Comparison of ENCODE assay signal across 8 cellular contexts in the genomic region with DNA sequence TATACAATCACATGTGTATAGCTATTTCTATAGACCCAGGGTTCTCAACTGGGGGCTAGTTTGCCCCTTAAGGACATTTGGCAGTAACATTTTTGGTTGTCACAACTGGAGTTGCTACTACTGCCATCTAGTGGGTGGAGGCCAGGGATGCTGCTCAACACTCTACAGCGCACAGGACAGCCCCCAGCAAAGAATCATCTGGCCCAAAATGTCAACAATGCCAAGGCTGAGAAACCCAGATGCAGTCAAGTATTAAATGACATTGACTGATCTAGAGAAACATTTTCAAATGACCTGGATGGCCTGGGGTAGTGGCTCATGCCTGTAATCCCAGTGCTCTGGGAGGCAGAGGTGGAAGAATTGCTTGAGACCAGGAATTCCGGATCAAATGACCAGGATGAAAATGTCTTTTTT. TPM values are rescaled to one million over a fixed set of nuclear protein-coding genes. Genes with fewer than 3 reads are reported as not detected.
DNase-seq lines count a peak whose midpoint lies in the region; ATAC-seq lines count a peak whose summit lies in the region.

No MANE protein-coding gene starts in this region.

- H3K27ac Mint-ChIP-seq in IgD-negative memory B cell (peak overlapping the region in 2 of 3 donors; percentile 22 to 76), T-helper 17 cell (no peak overlapping the region)
- no peak overlapping the region for H3K27ac Mint-ChIP-seq in activated naive CD8-positive, alpha-beta T cell treated with anti-CD3 and anti-CD28 coated beads, Interleukin-2, amount 50 U/mL, for 24 hours

- H3K4me3 Mint-ChIP-seq in IgD-negative memory B cell, result peak overlapping the region in 3 of 4 donors; percentile 18 to 79 (median 19)
- no peak overlapping the region for H3K4me3 Mint-ChIP-seq in T-helper 17 cell
- no peak overlapping the region for H3K4me3 Mint-ChIP-seq in activated naive CD8-positive, alpha-beta T cell treated with anti-CD3 and anti-CD28 coated beads, Interleukin-2, amount 50 U/mL, for 24 hours

- H3K4me1 Mint-ChIP-seq in IgD-negative memory B cell (peaks cover 17 to 19% (median 18%) of the 10 kb centered on the region in 3 donors), T-helper 17 cell (peaks cover 34% of the 10 kb centered on the region)
- H3K4me1 Mint-ChIP-seq in activated naive CD8-positive, alpha-beta T cell treated with anti-CD3 and anti-CD28 coated beads, Interleukin-2, amount 50 U/mL, for 24 hours, result peaks cover 57% of the 10 kb centered on the region

- DNase-seq in CD1c-positive myeloid dendritic cell (ENCODE audit: extremely low spot score) (peak; percentile 63), T-helper 17 cell (peak; percentile 39 to 58 (median 48)), left kidney (ENCODE audit: low read depth, low spot score) (peak; percentile 75), middle frontal gyrus (ENCODE audit: extremely low spot score, low spot score) (no peak)
- DNase-seq in activated naive CD8-positive, alpha-beta T cell treated with anti-CD3 and anti-CD28 coated beads, Interleukin-2, amount 50 U/mL, for 24 hours, result peak; percentile 78
- DNase-seq in stimulated activated CD8-positive, alpha-beta memory T cell treated with anti-CD3 and anti-CD28 coated beads, Interleukin-4, amount 100 ng/mL, for 4 hours (ENCODE audit: low read depth in 2 of 2, low spot score in 1 of 2), result peak; percentile 35 to 39

- ATAC-seq in GM19043 (IDR thresholded peaks at IDR 0.05; ENCODE audit: low read depth, unreplicated experiment) (peak; percentile 89), T-helper 17 cell (peak; percentile 85)
- ATAC-seq in activated naive CD8-positive, alpha-beta T cell treated with anti-CD3 and anti-CD28 coated beads, Interleukin-2, amount 50 U/mL, for 24 hours, result peak; percentile 74

- H3K36me3 Mint-ChIP-seq in IgD-negative memory B cell (peaks cover 7% of the 10 kb centered on the region), T-helper 17 cell (ENCODE audit: low read depth) (peaks cover 6% of the 10 kb centered on the region)
- peaks cover 28% of the 10 kb centered on the region for H3K36me3 Mint-ChIP-seq in activated naive CD8-positive, alpha-beta T cell treated with anti-CD3 and anti-CD28 coated beads, Interleukin-2, amount 50 U/mL, for 24 hours (ENCODE audit: low read depth)

- H3K27me3 Mint-ChIP-seq in IgD-negative memory B cell, result no peaks in the 10 kb centered on the region
- no peaks in the 10 kb centered on the region for H3K27me3 Mint-ChIP-seq in T-helper 17 cell
- no peaks in the 10 kb centered on the region for H3K27me3 Mint-ChIP-seq in activated naive CD8-positive, alpha-beta T cell treated with anti-CD3 and anti-CD28 coated beads, Interleukin-2, amount 50 U/mL, for 24 hours

- H3K9me3 ChIP-seq in T-helper 17 cell (ENCODE audit: control insufficient read depth, low read length, poor library complexity, severe bottlenecking), result no peaks in the 10 kb centered on the region

- H3K9me3 Mint-ChIP-seq in IgD-negative memory B cell, result no peaks in the 10 kb centered on the region
- no peaks in the 10 kb centered on the region for H3K9me3 Mint-ChIP-seq in activated naive CD8-positive, alpha-beta T cell treated with anti-CD3 and anti-CD28 coated beads, Interleukin-2, amount 50 U/mL, for 24 hours

RNA-seq across cellular contexts. Expression of gene WSB2, which starts 5.8 kb away (rescaled TPM):
- polyA plus RNA-seq in IgD-negative memory B cell, result 4.5 TPM
- 10 to 100 TPM; 26.9 to 36.2 TPM for total RNA-seq in T-helper 17 cell

RNA-seq across cellular contexts. Expression of gene RFC5, which starts 38.6 kb away (rescaled TPM):
- polyA plus RNA-seq in IgD-negative memory B cell, result 21.0 TPM
- 10 to 100 TPM; 10.6 to 15.8 TPM for total RNA-seq in T-helper 17 cell

RNA-seq across cellular contexts. Expression of gene VSIG10, which starts 48.7 kb away (rescaled TPM):
- polyA plus RNA-seq in IgD-negative memory B cell, result 3.4 TPM
- 1 to 10 TPM; 1.3 to 3.9 TPM for total RNA-seq in T-helper 17 cell

Comparison
In these comparisons a context has a peak if more than half of its experiments do, and no peak if none do; other contexts are left out.
1. H3K27ac Mint-ChIP-seq: peak in IgD-negative memory B cell (2 of 3); none in T-helper 17 cell (single experiment) and activated naive CD8-positive, alpha-beta T cell treated with anti-CD3 and anti-CD28 coated beads, Interleukin-2, amount 50 U/mL, for 24 hours (single experiment).
2. H3K4me3 Mint-ChIP-seq: peak in IgD-negative memory B cell (3 of 4); none in T-helper 17 cell (single experiment) and activated naive CD8-positive, alpha-beta T cell treated with anti-CD3 and anti-CD28 coated beads, Interleukin-2, amount 50 U/mL, for 24 hours (single experiment).
3. Peak in every context shown above with its lines, with median percentiles within 50 percentile points of each other: ATAC-seq.